In genomic region chr7:117019287-117019686, GRCh38 we compare ENCODE assay signal across 16 cellular contexts.
DNase-seq lines count a peak whose midpoint lies in the region; FAIRE-seq and TF ChIP-seq lines count a peak whose summit lies in the region.
"Had no signal": no experiment of that assay in that cellular context is flagged by ENCODE, and none has a peak within 500 bp of the region (broad histone marks: within the 10 kb centered on the region; RNA-seq: fewer than 3 reads in every experiment).

No MANE protein-coding gene starts in this region.

- peaks cover 6% of the 10 kb centered on the region for H3F3A ChIP-seq in neural cell (ENCODE audit: insufficient read depth, low read length, poor library complexity, severe bottlenecking)

- TF ChIP-seq RAD21 in neural cell (conservative IDR thresholded peaks at IDR 0.05) = no peak

- no peak overlapping the region for H3K27ac ChIP-seq in RWPE1
- H3K27ac ChIP-seq in ectodermal cell (ENCODE audit: insufficient read depth, low read depth, low read length, poor library complexity, severe bottlenecking) = peak overlapping the region; percentile 95
- H3K27ac ChIP-seq in neural cell (ENCODE audit: low read length) = peak overlapping the region; percentile 99

- H3K4me3 ChIP-seq in ectodermal cell (ENCODE audit: insufficient read depth, low read depth, low read length) = no peak overlapping the region
- H3K4me3 ChIP-seq in neural cell (ENCODE audit: low read length) = peak overlapping the region; percentile 77

- H4K20me1 ChIP-seq in neural cell (ENCODE audit: insufficient read depth) = no peaks in the 10 kb centered on the region

- no peak for TF ChIP-seq EP300 in neural cell (conservative IDR thresholded peaks at IDR 0.05; ENCODE audit: poor library complexity, severe bottlenecking)

- CTCF ChIA-PET in RWPE1 (lab: Yijun Ruan, JAX) = no interaction called here

- no peaks in the 10 kb centered on the region for H3K9me2 ChIP-seq in neural cell (ENCODE audit: insufficient read depth, low read length)

- peaks cover 45% of the 10 kb centered on the region for H3K79me2 ChIP-seq in neural cell (replicated peaks; ENCODE audit: insufficient read depth, low read length)

- H2AFZ ChIP-seq in neural cell (ENCODE audit: low read depth, low read length) = peak overlapping the region; percentile 81

- TF ChIP-seq CTCF in RWPE1 (conservative IDR thresholded peaks at IDR 0.05; ENCODE audit: low read depth) (no peak), neural cell (IDR thresholded peaks at IDR 0.05; ENCODE audit: poor library complexity, severe bottlenecking) (no peak)

- H3K4me1 ChIP-seq in ectodermal cell (ENCODE audit: control insufficient read depth, insufficient read depth, low read length) = peaks cover 13% of the 10 kb centered on the region

- no peaks in the 10 kb centered on the region for H3K9me3 ChIP-seq in ectodermal cell (ENCODE audit: control insufficient read depth, low read length)
- no peaks in the 10 kb centered on the region for H3K9me3 ChIP-seq in neural cell (ENCODE audit: low read length)
- H3K9me3 ChIP-seq: testis had no signal

- peak overlapping the region; percentile 96 for H3K9ac ChIP-seq in neural cell (ENCODE audit: low read length)

- H3K36me3 ChIP-seq in ectodermal cell (ENCODE audit: control insufficient read depth, insufficient read depth, low read length) (no peaks in the 10 kb centered on the region), neural cell (ENCODE audit: insufficient read depth, low read length) (no peaks in the 10 kb centered on the region)

- peak overlapping the region; percentile 74 for H3K4me2 ChIP-seq in neural cell (ENCODE audit: low read length)

- DNase-seq in GM19239 (ENCODE audit: insufficient read length, low spot score) (no peak), RWPE1 (ENCODE audit: low spot score) (peak; percentile 19), HTR-8/SVneo (ENCODE audit: insufficient read length, low spot score) (no peak), GDM1 (lab: John Stamatoyannopoulos, UW) (no peak)
- no peak for DNase-seq in activated CD4-positive, alpha-beta T cell treated with anti-CD3 and anti-CD28 coated beads, Interleukin-2, amount 50 U/mL, for 4 hours
- no peak for DNase-seq in central memory CD4-positive, alpha-beta T cell
- DNase-seq: activated CD4-positive, alpha-beta T cell treated with anti-CD3 and anti-CD28 coated beads, Interleukin-2, amount 10 ng/mL, durations not matched to agents 24 days and 14 days; activated naive CD8-positive, alpha-beta T cell treated with anti-CD3 and anti-CD28 coated beads for 36 hours; MM.1S; small intestine had no signal

- FAIRE-seq in GM19239 (lab: Jason Lieb, UNC) (peak; percentile 52), HTR-8/SVneo (lab: Jason Lieb, UNC) (no peak)
- FAIRE-seq: colon, GM18507, H1, small intestine had no signal

- WGBS in ectodermal cell, 2 experiments = 96 to 97% methylated on average over 2 of the region's 2 CpGs

- H3K27me3 ChIP-seq in ectodermal cell (ENCODE audit: control insufficient read depth, insufficient read depth, low read length, poor library complexity, severe bottlenecking) = no peaks in the 10 kb centered on the region
- no peaks in the 10 kb centered on the region for H3K27me3 ChIP-seq in neural cell (ENCODE audit: insufficient read depth, low read depth, low read length)
- H3K27me3 ChIP-seq: testis had no signal

- POLR2A ChIA-PET in RWPE1 (lab: Yijun Ruan, JAX; ENCODE audit: low non-redundant PET) = no interaction called here

TF ChIP-seq in neural cell, 6 proteins besides CTCF, POLR2A, EP300 and RAD21:
- no peak for TF ChIP-seq SMC3 (conservative IDR thresholded peaks at IDR 0.05; ENCODE audit: poor library complexity)
